ENCODE assay signal across 15 cellular contexts in the genomic region with DNA sequence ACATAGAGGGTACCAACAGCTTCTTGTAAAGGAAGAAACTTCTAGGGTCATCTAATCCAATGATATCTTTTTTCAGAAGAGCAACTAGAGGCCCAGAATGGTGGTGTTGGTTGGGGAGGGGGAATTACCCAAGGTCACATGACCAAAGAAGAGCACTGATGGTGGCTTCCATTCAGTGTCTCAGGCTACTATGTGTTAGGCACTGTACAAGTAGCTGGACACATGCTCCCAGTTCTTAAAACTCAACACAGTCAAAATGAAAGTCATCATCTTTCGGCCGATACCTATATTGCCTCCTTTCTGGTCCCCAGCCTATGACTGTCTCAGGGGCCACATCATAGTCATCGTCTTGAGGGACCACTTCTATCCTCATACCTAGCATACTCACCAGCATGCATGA.
DNase-seq lines count a peak whose midpoint lies in the region; ATAC-seq, FAIRE-seq and TF ChIP-seq lines count a peak whose summit lies in the region.
"Had no signal": no experiment of that assay in that cellular context is flagged by ENCODE, and none has a peak within 500 bp of the region (broad histone marks: within the 10 kb centered on the region; RNA-seq: fewer than 3 reads in every experiment).

No MANE protein-coding gene starts in this region.

- no peak overlapping the region for H3K4me2 ChIP-seq in GM12878 (ENCODE audit: control insufficient read depth, insufficient read depth)
- H3K4me2 ChIP-seq: BLaER1, GM23338 had no signal

- CTCF ChIA-PET in GM12878 (lab: Yijun Ruan, JAX): no interaction called here
- CTCF ChIA-PET in CD8-positive, alpha-beta T cell (lab: Charles Lee): no interaction called here

- TF ChIP-seq RAD21 in GM12878 (IDR thresholded peaks at IDR 0.05; ENCODE audit: insufficient read depth, low read depth, low read length): no peak

- TF ChIP-seq CTCF in GM12865 (IDR thresholded peaks at IDR 0.05; ENCODE audit: insufficient read depth, low read depth, low read length, missing control alignments): no peak
- no peak for TF ChIP-seq CTCF in GM12878 (IDR thresholded peaks at IDR 0.05 in 2 of 3, conservative IDR thresholded peaks at IDR 0.05 in 1 of 3; ENCODE audit: control insufficient read depth in 2 of 3, extremely low read depth in 1 of 3, insufficient read depth in 1 of 3, low read depth in 3 of 3, low read length in 3 of 3)
- TF ChIP-seq CTCF in CD8-positive, alpha-beta T cell (IDR thresholded peaks at IDR 0.05): no peak

- no peaks in the 10 kb centered on the region for H3K36me3 ChIP-seq in GM12878 (ENCODE audit: control insufficient read depth in 2 of 2, insufficient read depth in 2 of 2, low read length in 1 of 2)
- no peaks in the 10 kb centered on the region for H3K36me3 ChIP-seq in CD8-positive, alpha-beta T cell (ENCODE audit: insufficient read depth, low read length)
- H3K36me3 ChIP-seq: BLaER1 had no signal

- no peak overlapping the region for H3K27ac Mint-ChIP-seq in CD8-positive, alpha-beta T cell
- H3K27ac Mint-ChIP-seq: GM23338 had no signal

- H3K4me3 Mint-ChIP-seq in CD8-positive, alpha-beta T cell: no peak overlapping the region
- H3K4me3 Mint-ChIP-seq: GM23338 had no signal

- POLR2A ChIA-PET in GM12878 (lab: Charles Lee): no interaction called here
- POLR2A ChIA-PET in CD8-positive, alpha-beta T cell (lab: Charles Lee): no interaction called here

- SMC1A ChIA-PET in GM12878 (lab: Charles Lee; ENCODE audit: uncharacterized antibody, unreplicated experiment): no interaction called here

- H3K27me3 Mint-ChIP-seq in CD8-positive, alpha-beta T cell (ENCODE audit: low read depth): peaks cover 3% of the 10 kb centered on the region

- in situ Hi-C loops in GM12878 (cut with MboI): no loop called here

- H3K4me1 Mint-ChIP-seq in CD8-positive, alpha-beta T cell (ENCODE audit: low read depth): no peaks in the 10 kb centered on the region

- 26% methylated on average over 3 of the region's 3 CpGs for WGBS in GM12878 (ENCODE audit: insufficient coverage, insufficient replicate concordance, low lambda C conversion rate, missing lambda C conversion rate)

- H4K20me1 ChIP-seq in GM12878 (ENCODE audit: control insufficient read depth, insufficient read depth): no peaks in the 10 kb centered on the region
- H4K20me1 ChIP-seq: BLaER1 had no signal

- no peaks in the 10 kb centered on the region for H3K9me3 Mint-ChIP-seq in CD8-positive, alpha-beta T cell
- H3K9me3 Mint-ChIP-seq: GM23338 had no signal

- H3K79me2 ChIP-seq in GM12878 (ENCODE audit: control insufficient read depth, insufficient read depth, low read length): no peaks in the 10 kb centered on the region

- no peak overlapping the region for H3K4me3 ChIP-seq in GM12865 (ENCODE audit: low read depth, low read length)
- no peak overlapping the region for H3K4me3 ChIP-seq in GM12878
- H3K4me3 ChIP-seq in CD8-positive, alpha-beta T cell (ENCODE audit: low read depth, low read length): no peak overlapping the region
- H3K4me3 ChIP-seq: BLaER1, GM23338 had no signal

- no peaks in the 10 kb centered on the region for H3K27me3 ChIP-seq in GM12878 (replicated peaks in 1 of 2; ENCODE audit: control insufficient read depth in 2 of 2, insufficient read depth in 2 of 2, low read length in 1 of 2)
- H3K27me3 ChIP-seq in CD8-positive, alpha-beta T cell (ENCODE audit: insufficient read depth, low read length): no peaks in the 10 kb centered on the region

- no peak for TF ChIP-seq EP300 in GM12878 (IDR thresholded peaks at IDR 0.05; ENCODE audit: borderline replicate concordance in 1 of 2, control insufficient read depth in 1 of 2, low read depth in 2 of 2, low read length in 2 of 2)

- H3K36me3 Mint-ChIP-seq in CD8-positive, alpha-beta T cell: no peaks in the 10 kb centered on the region

- H2AFZ ChIP-seq in GM12878 (ENCODE audit: control insufficient read depth, low read depth, low read length): no peak overlapping the region
- H2AFZ ChIP-seq: GM23338 had no signal

- no peaks in the 10 kb centered on the region for H3K9me3 ChIP-seq in GM12878 (replicated peaks; ENCODE audit: control insufficient read depth, insufficient read depth, low read length)
- H3K9me3 ChIP-seq in CD8-positive, alpha-beta T cell (ENCODE audit: low read length): no peaks in the 10 kb centered on the region

- H3K4me1 ChIP-seq in GM12878 (ENCODE audit: control insufficient read depth, insufficient read depth, low read length): no peaks in the 10 kb centered on the region
- no peaks in the 10 kb centered on the region for H3K4me1 ChIP-seq in CD8-positive, alpha-beta T cell (ENCODE audit: insufficient read depth, low read length)

- intact Hi-C loops in GM12878 (cut with micrococcal nuclease; ENCODE audit: unreplicated experiment): no loop called here
- intact Hi-C loops in CD8-positive, alpha-beta T cell (cut with DNase I, micrococcal nuclease): no loop called here

- no peak for TF ChIP-seq POLR2A in GM12878 (IDR thresholded peaks at IDR 0.05; ENCODE audit: low read depth, low read length)

- H3K27ac ChIP-seq in GM12878 (ENCODE audit: control insufficient read depth, insufficient read depth): no peak overlapping the region
- H3K27ac ChIP-seq in CD8-positive, alpha-beta T cell (ENCODE audit: low read depth, low read length): no peak overlapping the region
- H3K27ac ChIP-seq: BLaER1 had no signal

- BruUV-seq in GM12878 (replicated peaks; lab: Mats Ljungman, UMichigan): no TSS peak

- FAIRE-seq in GM12878 (lab: Jason Lieb, UNC): no peak
- FAIRE-seq: HepG2, HTR-8/SVneo had no signal

- no peak overlapping the region for H3K9ac ChIP-seq in GM12878 (ENCODE audit: control insufficient read depth, insufficient read depth, low read length)
- H3K9ac ChIP-seq: BLaER1 had no signal

- ATAC-seq in GM18873 (IDR thresholded peaks at IDR 0.05; ENCODE audit: low FRiP score, unreplicated experiment) (peak; percentile 59), HG02610 (IDR thresholded peaks at IDR 0.05; ENCODE audit: unreplicated experiment) (peak; percentile 51), GM12878 (peak; percentile 8; the same call in 2 of the 3 replicates), GM21717 (IDR thresholded peaks at IDR 0.05; ENCODE audit: unreplicated experiment) (no peak)
- ATAC-seq in CD8-positive, alpha-beta T cell: no peak
- ATAC-seq: GM23338, HepG2 had no signal

- RAD21 ChIA-PET in GM12878 (lab: Charles Lee; ENCODE audit: unreplicated experiment): interaction anchor here (1.2 kb wide), 1 partner anchor 37 kb away, joined by 3 read pairs; no protein-coding TSS in a partner anchor

- DNase-seq in GM12865 (ENCODE audit: low read depth) (peak; percentile 75), GM12878 (ENCODE audit: low read depth, low spot score) (no peak), NCI-H1436 treated with DMSO at 0.1 percent for 48 hours (lab: John Stamatoyannopoulos, UW) (no peak)
- no peak for DNase-seq in CD8-positive, alpha-beta T cell
- DNase-seq: 8988T, AML-193, DMS 273 treated with DMSO at 0.1 percent for 48 hours, H7 had no signal

TF ChIP-seq in GM12878, 131 proteins besides CTCF, POLR2A, EP300 and RAD21:
- TF ChIP-seq RAD51 (IDR thresholded peaks at IDR 0.05) (peak; percentile 68; the same call in 1 of the 2 replicates), CREM (IDR thresholded peaks at IDR 0.05; ENCODE audit: low read depth) (no peak)
TF ChIP-seq in GM12878: peak in this region for 1.

Comparison
In these comparisons a context has a peak if more than half of its experiments do, and no peak if none do; other contexts are left out.
1. ATAC-seq: peak in GM18873 (single experiment), HG02610 (single experiment) and GM12878 (single experiment); none in GM21717 (single experiment) and CD8-positive, alpha-beta T cell (single experiment).